ENCODE assay signal across 9 cellular contexts in genomic region chr11:92965196-92965595, GRCh38. TPM values are rescaled to one million over a fixed set of nuclear protein-coding genes. Genes with fewer than 3 reads are reported as not detected.
"Had no signal": no experiment of that assay in that cellular context is flagged by ENCODE, and none has a peak within 500 bp of the region (broad histone marks: within the 10 kb centered on the region; RNA-seq: fewer than 3 reads in every experiment).

No MANE protein-coding gene starts in this region.

- H3K4me3 ChIP-seq: K562 had no signal

- H3K27ac ChIP-seq: HL-60, KMS-11 had no signal

- FAIRE-seq: HepG2, HTR-8/SVneo, K562 had no signal

- ATAC-seq: HepG2, K562 had no signal

- H3K4me2 ChIP-seq: KMS-11 had no signal

- DNase-seq: IMR-90, KBM-7, KG1 had no signal

RNA-seq across cellular contexts. Expression of gene MTNR1B, which starts 4.3 kb away (rescaled TPM):
- polyA plus RNA-seq: HepG2, IgD-negative memory B cell, K562 had no signal
